Comparison of ENCODE assay signal across 8 cellular contexts in the genomic region with DNA sequence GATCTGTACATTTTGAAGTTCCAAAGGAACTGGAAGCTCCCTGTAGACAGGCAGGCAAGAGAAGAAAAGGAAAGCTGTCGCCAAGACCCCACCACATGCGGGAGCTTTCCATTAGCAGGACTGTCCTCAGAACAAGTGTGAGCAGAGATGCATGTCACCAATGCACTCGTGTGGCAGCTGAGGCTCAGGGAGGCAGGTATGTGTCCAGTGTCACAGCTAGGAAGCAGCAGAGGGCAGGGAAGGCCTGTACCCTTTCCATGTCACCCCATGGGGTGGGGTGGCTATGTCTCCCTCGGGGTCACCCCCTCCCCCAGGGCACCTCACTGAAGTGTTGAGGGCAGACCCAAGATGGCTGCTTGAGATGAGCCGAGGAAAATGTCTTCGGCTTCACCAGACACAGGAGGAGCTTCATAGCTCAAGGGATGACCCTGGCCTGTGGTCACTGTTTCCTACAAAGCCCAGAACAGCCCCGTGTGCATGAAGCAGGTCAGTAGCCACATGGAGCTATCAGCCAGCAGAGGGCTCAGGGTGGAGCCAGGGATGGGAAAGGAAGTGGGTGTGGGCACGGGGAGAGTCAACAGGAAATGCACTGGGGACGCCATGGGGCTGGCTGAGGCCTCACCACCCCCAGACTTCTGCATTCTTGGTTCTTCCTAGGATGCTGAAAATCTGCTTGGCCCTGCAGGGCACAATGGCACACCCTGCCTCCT.
DNase-seq lines count a peak whose midpoint lies in the region; ATAC-seq and TF ChIP-seq lines count a peak whose summit lies in the region.

No MANE protein-coding gene starts in this region.

- H3K9me2 ChIP-seq in PC-3 (replicated peaks; ENCODE audit: low read length), result no peaks in the 10 kb centered on the region

- no peaks in the 10 kb centered on the region for H3F3A ChIP-seq in PC-3 (ENCODE audit: low read length, unreplicated experiment)

- no peak overlapping the region for H3K4me2 ChIP-seq in PC-3 (ENCODE audit: low read length)

- H4K20me1 ChIP-seq in PC-3 (ENCODE audit: low read length), result no peaks in the 10 kb centered on the region

- H3K4me1 ChIP-seq in HEK293 (ENCODE audit: control insufficient read depth, insufficient read depth, low read length), result no peaks in the 10 kb centered on the region
- no peaks in the 10 kb centered on the region for H3K4me1 ChIP-seq in PC-3 (ENCODE audit: insufficient read depth, low read length)

- intact Hi-C loops in PC-3 (cut with micrococcal nuclease), result no loop called here
- intact Hi-C loops in cardiac septum (cut with DNase I), result loop anchor here (5.0 kb wide), 3 partner anchors 40 to 90 kb away; no protein-coding TSS in a partner anchor

- peak; percentile 50 for TF ChIP-seq CTCF in GM12873 (IDR thresholded peaks at IDR 0.05; ENCODE audit: insufficient read depth, low read depth, low read length, missing control alignments)
- TF ChIP-seq CTCF in HEK293 (tag by site-specific recombination; IDR thresholded peaks at IDR 0.05), result no peak
- peak; percentile 19; the same call in 1 of the 2 replicates for TF ChIP-seq CTCF in PC-3 (conservative IDR thresholded peaks at IDR 0.05; ENCODE audit: low read depth, low read length)

- no peaks in the 10 kb centered on the region for H3K79me2 ChIP-seq in PC-3 (ENCODE audit: low read length)

- DNase-seq in PC-3, result peak; percentile 6
- DNase-seq in activated effector memory CD4-positive, alpha-beta T cell treated with Interleukin-2 at 50 U/mL for 16 hours, result peak; percentile 77
- peak; percentile 94 for DNase-seq in cardiac septum (ENCODE audit: low spot score)
- DNase-seq in stimulated activated CD4-positive, alpha-beta T cell treated with anti-CD3 and anti-CD28 coated beads, Interleukin-12 subunit alpha, Interleukin-12 subunit beta, amount 100 ng/mL, for 24 hours (ENCODE audit: low read depth in 2 of 2), result peak; percentile 47 to 57
- DNase-seq in G401 (ENCODE audit: low spot score), result no peak
- DNase-seq in NCI-H2171 treated with DMSO at 0.1 percent for 48 hours (lab: John Stamatoyannopoulos, UW), result no peak

- H3K27me3 ChIP-seq in PC-3 (ENCODE audit: low read length), result no peaks in the 10 kb centered on the region

- no peak overlapping the region for H3K4me3 ChIP-seq in HEK293 (ENCODE audit: low read depth, low read length)
- no peak overlapping the region for H3K4me3 ChIP-seq in PC-3 (ENCODE audit: low read length)

- CTCF ChIA-PET in HEK293 (lab: Yijun Ruan, JAX) (interaction anchor here (0.6 to 1.0 kb wide), 4 partner anchors 13 to 94 kb away, joined by 3 read pairs; no protein-coding TSS in a partner anchor), PC-3 (lab: Charles Lee) (no interaction called here)

- ATAC-seq in PC-3, result peak; percentile 60

- POLR2A ChIA-PET in HEK293 (lab: Yijun Ruan, JAX), result no interaction called here
- POLR2A ChIA-PET in PC-3 (lab: Charles Lee; ENCODE audit: unreplicated experiment), result no interaction called here

- H3K27ac ChIP-seq in HEK293 (ENCODE audit: extremely low read depth, low read depth, low read length), result no peak overlapping the region
- no peak overlapping the region for H3K27ac ChIP-seq in PC-3 (ENCODE audit: low read length)

- BruUV-seq in PC-3 (replicated peaks; lab: Mats Ljungman, UMichigan), result no TSS peak

- no peaks in the 10 kb centered on the region for H3K9me3 ChIP-seq in HEK293 (ENCODE audit: control insufficient read depth, insufficient read depth, low read depth, low read length)
- H3K9me3 ChIP-seq in PC-3 (ENCODE audit: low read length), result no peaks in the 10 kb centered on the region

- in situ Hi-C loops in G401 (cut with HindIII; ENCODE audit: low sequenced_read_pairs), result no loop called here

- H3K36me3 ChIP-seq in HEK293 (ENCODE audit: control insufficient read depth in 2 of 2, insufficient read depth in 1 of 2, low read length in 2 of 2), result no peaks in the 10 kb centered on the region
- no peaks in the 10 kb centered on the region for H3K36me3 ChIP-seq in PC-3 (ENCODE audit: low read depth, low read length)

- no peak overlapping the region for H3K9ac ChIP-seq in PC-3 (ENCODE audit: low read length)

- H2AFZ ChIP-seq in PC-3 (ENCODE audit: low read length), result no peak overlapping the region

TF ChIP-seq in HEK293, 187 proteins besides CTCF, POLR2A, EP300 and RAD21:
- no peak for TF ChIP-seq ZNF280C (tag by site-specific recombination; IDR thresholded peaks at IDR 0.05)
- 0 out of 2 replicates have a peak, but pooled peaks have one; percentile 26 for TF ChIP-seq ZFHX2 (tag by site-specific recombination; conservative IDR thresholded peaks at IDR 0.05)
- no peak for TF ChIP-seq MYNN (tag by site-specific recombination; IDR thresholded peaks at IDR 0.05; ENCODE audit: borderline replicate concordance)
- TF ChIP-seq KLF1 (tag by site-specific recombination; IDR thresholded peaks at IDR 0.05), result peak; percentile 17; the same call in 1 of the 2 replicates
- peak; percentile 58 for TF ChIP-seq PRDM10 (tag by site-specific recombination; IDR thresholded peaks at IDR 0.05)

Comparison
In these comparisons a context has a peak if more than half of its experiments do, and no peak if none do; other contexts are left out.
1. DNase-seq: peak in PC-3 (single experiment), activated effector memory CD4-positive, alpha-beta T cell treated with Interleukin-2 at 50 U/mL for 16 hours (single experiment), cardiac septum (single experiment) and stimulated activated CD4-positive, alpha-beta T cell treated with anti-CD3 and anti-CD28 coated beads, Interleukin-12 subunit alpha, Interleukin-12 subunit beta, amount 100 ng/mL, for 24 hours (2 of 2); none in G401 (single experiment) and NCI-H2171 treated with DMSO at 0.1 percent for 48 hours (single experiment).